Comparison of ENCODE assay signal across 18 cellular contexts in the genomic region with DNA sequence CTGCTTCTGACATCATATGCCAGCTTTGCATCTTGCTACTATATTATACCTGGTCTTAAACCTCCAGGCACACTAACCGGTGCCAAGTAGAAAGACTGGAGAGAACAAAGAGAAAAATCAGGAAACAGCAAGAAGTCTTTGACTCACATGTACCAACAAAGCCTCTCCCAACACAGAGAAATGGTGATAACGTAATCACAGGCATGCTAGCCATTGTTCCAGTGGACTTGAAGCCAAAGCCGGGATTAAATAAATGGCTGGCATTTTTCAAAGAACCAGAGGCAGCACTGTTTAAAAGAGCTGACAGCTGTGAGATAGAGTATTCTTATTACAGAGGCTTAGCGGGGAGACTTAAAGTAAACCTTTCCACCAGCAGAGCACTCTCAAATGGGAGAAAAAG.
DNase-seq lines count a peak whose midpoint lies in the region; ATAC-seq, FAIRE-seq and TF ChIP-seq lines count a peak whose summit lies in the region.
"Had no signal": no experiment of that assay in that cellular context is flagged by ENCODE, and none has a peak within 500 bp of the region (broad histone marks: within the 10 kb centered on the region; RNA-seq: fewer than 3 reads in every experiment).

No MANE protein-coding gene starts in this region.

- no peaks in the 10 kb centered on the region for H3K79me2 ChIP-seq in H1 (ENCODE audit: control insufficient read depth in 1 of 2, insufficient read depth in 2 of 2, low read length in 2 of 2)

- H3K14ac ChIP-seq in H1 (ENCODE audit: insufficient read length), result no peak overlapping the region

- H2AK5ac ChIP-seq in H1 (ENCODE audit: low read depth, low read length), result peak overlapping the region; percentile 20; the same call in 1 of the 2 replicates

- POLR2A ChIA-PET in H1 (lab: Charles Lee; ENCODE audit: partially characterized antibody), result no interaction called here
- POLR2A ChIA-PET in activated CD8-positive, alpha-beta T cell treated with anti-CD3 and anti-CD28 coated beads, Interleukin-2, amount 10 ng/mL, durations not matched to agents 7 days and 5 days (lab: Charles Lee), result no interaction called here

- H4K5ac ChIP-seq in H1 (ENCODE audit: insufficient read length, low read depth, low read length), result no peak overlapping the region

- H3K27ac ChIP-seq in H1 (ENCODE audit: low read depth, low read length) (no peak overlapping the region), muscle layer of colon (ENCODE audit: low read depth, low read length) (peak overlapping the region; percentile 35)
- H3K27ac ChIP-seq: spleen, uterus had no signal

- no peak overlapping the region for H3K56ac ChIP-seq in H1 (replicated peaks; ENCODE audit: insufficient read length, low read depth, low read length)

- no peaks in the 10 kb centered on the region; the same call in 1 of the 2 replicates for H3K23me2 ChIP-seq in H1 (ENCODE audit: low read depth, low read length)

- H3K4me3 ChIP-seq in H1 (ENCODE audit: extremely low read depth in 1 of 4, insufficient read depth in 2 of 4, low read depth in 3 of 4, low read length in 4 of 4), result no peak overlapping the region
- H3K4me3 ChIP-seq in muscle layer of colon (ENCODE audit: low read depth in 1 of 2, low read length in 2 of 2), result no peak overlapping the region
- H3K4me3 ChIP-seq: spleen, uterus had no signal

- no peaks in the 10 kb centered on the region for H4K20me1 ChIP-seq in H1 (replicated peaks in 1 of 2; ENCODE audit: control insufficient read depth in 1 of 2, insufficient read depth in 2 of 2, low read length in 2 of 2)

- no peak overlapping the region for H3K18ac ChIP-seq in H1 (ENCODE audit: extremely low read depth, low read length)

- H3K27me3 ChIP-seq in H1 (replicated peaks in 1 of 4; ENCODE audit: control insufficient read depth in 3 of 4, extremely low read depth in 1 of 4, insufficient read depth in 3 of 4, low read length in 3 of 4) (no peaks in the 10 kb centered on the region), muscle layer of colon (ENCODE audit: control insufficient read depth in 1 of 2, insufficient read depth in 2 of 2, low read length in 2 of 2) (no peaks in the 10 kb centered on the region)
- H3K27me3 ChIP-seq: uterus had no signal

- TF ChIP-seq POLR2A in H1 (IDR thresholded peaks at IDR 0.05; ENCODE audit: control extremely low read depth in 1 of 2, low read depth in 2 of 2, low read length in 2 of 2), result no peak

- H3K27ac Mint-ChIP-seq in activated CD8-positive, alpha-beta T cell treated with anti-CD3 and anti-CD28 coated beads, Interleukin-2, amount 10 ng/mL, durations not matched to agents 7 days and 5 days, result no peak overlapping the region
- H3K27ac Mint-ChIP-seq: CD8-positive, alpha-beta T cell; immature natural killer cell had no signal

- no peak overlapping the region for H3K9ac ChIP-seq in H1 (replicated peaks in 1 of 4; ENCODE audit: extremely low read depth in 1 of 4, low read depth in 3 of 4, low read length in 3 of 4)
- H3K9ac ChIP-seq in muscle layer of colon (ENCODE audit: low read length), result no peak overlapping the region

- no peak overlapping the region for H2BK15ac ChIP-seq in H1 (ENCODE audit: low read length)

- H2BK12ac ChIP-seq in H1 (ENCODE audit: low read depth, low read length), result no peak overlapping the region

- H3K79me1 ChIP-seq in H1 (ENCODE audit: low read depth, low read length), result no peaks in the 10 kb centered on the region

- H3K36me3 ChIP-seq in H1 (ENCODE audit: control insufficient read depth in 2 of 4, insufficient read depth in 4 of 4, low read length in 3 of 4) (no peaks in the 10 kb centered on the region), muscle layer of colon (ENCODE audit: insufficient read depth, low read length) (no peaks in the 10 kb centered on the region)
- H3K36me3 ChIP-seq: spleen, uterus had no signal

- 0 out of 2 replicates have a peak overlapping the region, but pooled peaks have one; percentile 64 for H2BK20ac ChIP-seq in H1 (ENCODE audit: low read length)

- H3K4me1 Mint-ChIP-seq in activated CD8-positive, alpha-beta T cell treated with anti-CD3 and anti-CD28 coated beads, Interleukin-2, amount 10 ng/mL, durations not matched to agents 7 days and 5 days (ENCODE audit: low read depth), result no peaks in the 10 kb centered on the region
- H3K4me1 Mint-ChIP-seq: immature natural killer cell had no signal

- no peak overlapping the region for H3K4ac ChIP-seq in H1 (replicated peaks; ENCODE audit: insufficient read length, low read depth, low read length)

- CTCF ChIA-PET in H1 (lab: Charles Lee; ENCODE audit: partially characterized antibody), result interaction anchor here (2.2 kb wide), 1 partner anchor 10 kb away, joined by 10 read pairs; no protein-coding TSS in a partner anchor
- CTCF ChIA-PET in activated CD8-positive, alpha-beta T cell treated with anti-CD3 and anti-CD28 coated beads, Interleukin-2, amount 10 ng/mL, durations not matched to agents 7 days and 5 days (lab: Charles Lee), result no interaction called here

- no peak overlapping the region for H3K23ac ChIP-seq in H1 (ENCODE audit: insufficient read length)

- TF ChIP-seq RAD21 in H1 (IDR thresholded peaks at IDR 0.05 in 1 of 2, conservative IDR thresholded peaks at IDR 0.05 in 1 of 2; ENCODE audit: low read depth in 2 of 2, low read length in 2 of 2), result no peak

- no peak overlapping the region for H3K4me3 Mint-ChIP-seq in activated CD8-positive, alpha-beta T cell treated with anti-CD3 and anti-CD28 coated beads, Interleukin-2, amount 10 ng/mL, durations not matched to agents 7 days and 5 days
- H3K4me3 Mint-ChIP-seq: CD8-positive, alpha-beta T cell; immature natural killer cell had no signal

- H3K9me3 ChIP-seq in H1 (ENCODE audit: insufficient read depth in 2 of 2, low read depth in 1 of 2, low read length in 1 of 2) (peaks cover 3 to 4% of the 10 kb centered on the region in 2 experiments; a peak in 2 of 4 replicates), muscle layer of colon (ENCODE audit: low read length) (no peaks in the 10 kb centered on the region)
- H3K9me3 ChIP-seq: uterus had no signal

- DNase-seq in ELF-1 (ENCODE audit: low read depth, low spot score) (peak; percentile 31), NCI-H524 treated with DMSO at 0.1 percent for 48 hours (lab: John Stamatoyannopoulos, UW) (peak; percentile 59), H1 (ENCODE audit: low read depth in 1 of 2, low spot score in 2 of 2) (no peak), T-helper 1 cell (no peak), NK-92 (lab: John Stamatoyannopoulos, UW; ENCODE audit: unreplicated experiment) (no peak)
- DNase-seq in activated CD8-positive, alpha-beta T cell treated with anti-CD3 and anti-CD28 coated beads, Interleukin-2, amount 10 ng/mL, durations not matched to agents 7 days and 5 days, result no peak
- DNase-seq: activated gamma-delta T cell; CD8-positive, alpha-beta T cell; effector CD8-positive, alpha-beta T cell; immature natural killer cell; MM.1S; NCI-H2029 treated with DMSO at 0.1 percent for 48 hours; SHP77; spleen; T-helper 2 cell; uterus had no signal

- no peaks in the 10 kb centered on the region for H3K36me3 Mint-ChIP-seq in activated CD8-positive, alpha-beta T cell treated with anti-CD3 and anti-CD28 coated beads, Interleukin-2, amount 10 ng/mL, durations not matched to agents 7 days and 5 days (ENCODE audit: low read depth)
- H3K36me3 Mint-ChIP-seq: CD8-positive, alpha-beta T cell; immature natural killer cell had no signal

- H3K4me1 ChIP-seq in H1 (replicated peaks in 1 of 4; ENCODE audit: control insufficient read depth in 3 of 4, insufficient read depth in 4 of 4, low read length in 3 of 4) (peaks cover 0 to 7% (median 5%) of the 10 kb centered on the region in 4 experiments; a peak in 4 of 7 replicates), muscle layer of colon (ENCODE audit: insufficient read depth, low read length) (peaks cover 18% of the 10 kb centered on the region)
- H3K4me1 ChIP-seq: spleen, uterus had no signal

- 82% methylated on average over 4 of the region's 4 CpGs; no CpG with 5 or more reads in 1 of the 2 experiments for WGBS in H1 (ENCODE audit: extremely low coverage in 1 of 2, insufficient coverage in 1 of 2, insufficient read length in 1 of 2, insufficient replicate concordance in 2 of 2, low coverage in 1 of 2, low lambda C conversion rate in 2 of 2, missing lambda C conversion rate in 1 of 2), 2 experiments

- H2BK120ac ChIP-seq in H1 (replicated peaks; ENCODE audit: low read depth, low read length), result no peak overlapping the region

- H3K4me2 ChIP-seq in H1 (ENCODE audit: insufficient read depth in 1 of 2, low read depth in 2 of 2, low read length in 2 of 2), result no peak overlapping the region

- TF ChIP-seq CTCF in H1 (IDR thresholded peaks at IDR 0.05; ENCODE audit: control extremely low read depth in 1 of 3, insufficient read depth in 1 of 3, low read depth in 1 of 3, low read length in 3 of 3), result no peak

- no peak for ATAC-seq in activated CD8-positive, alpha-beta T cell treated with anti-CD3 and anti-CD28 coated beads, Interleukin-2, amount 10 ng/mL, durations not matched to agents 7 days and 5 days
- no peak for ATAC-seq in HG02973 (IDR thresholded peaks at IDR 0.05; ENCODE audit: unreplicated experiment)
- ATAC-seq: CD8-positive, alpha-beta T cell had no signal

- H4K91ac ChIP-seq in H1 (replicated peaks; ENCODE audit: insufficient read length, low read length), result no peak overlapping the region

- H3K9me3 Mint-ChIP-seq in activated CD8-positive, alpha-beta T cell treated with anti-CD3 and anti-CD28 coated beads, Interleukin-2, amount 10 ng/mL, durations not matched to agents 7 days and 5 days (ENCODE audit: insufficient read depth), result no peaks in the 10 kb centered on the region
- H3K9me3 Mint-ChIP-seq: CD8-positive, alpha-beta T cell; immature natural killer cell had no signal

- H4K8ac ChIP-seq in H1 (ENCODE audit: extremely low read depth, insufficient read depth, low read length), result no peak overlapping the region

- no peak overlapping the region for H2BK5ac ChIP-seq in H1 (ENCODE audit: low read depth, low read length)

- H3K27me3 Mint-ChIP-seq in activated CD8-positive, alpha-beta T cell treated with anti-CD3 and anti-CD28 coated beads, Interleukin-2, amount 10 ng/mL, durations not matched to agents 7 days and 5 days (ENCODE audit: low read depth), result peaks cover 4% of the 10 kb centered on the region

- H2AFZ ChIP-seq in H1 (ENCODE audit: low read length), result no peak overlapping the region

- FAIRE-seq in H1 (lab: Jason Lieb, UNC), result no peak

- no peak for TF ChIP-seq EP300 in H1 (IDR thresholded peaks at IDR 0.05; ENCODE audit: borderline replicate concordance in 1 of 2, low read depth in 2 of 2, low read length in 2 of 2)

TF ChIP-seq in H1, 55 proteins besides CTCF, POLR2A, EP300 and RAD21:
- TF ChIP-seq RFX5 (IDR thresholded peaks at IDR 0.05; ENCODE audit: borderline replicate concordance, low read depth, low read length) (no peak), HDAC6 (IDR thresholded peaks at IDR 0.05; ENCODE audit: low read depth, low read length) (no peak), SP2 (IDR thresholded peaks at IDR 0.05; ENCODE audit: low read length) (no peak), TAF1 (IDR thresholded peaks at IDR 0.05; ENCODE audit: low read depth, low read length) (no peak)

Comparison
In these comparisons a context has a peak if more than half of its experiments do, and no peak if none do; other contexts are left out.
1. DNase-seq: peak in ELF-1 (single experiment) and NCI-H524 treated with DMSO at 0.1 percent for 48 hours (single experiment); none in H1 (0 of 2), activated CD8-positive, alpha-beta T cell treated with anti-CD3 and anti-CD28 coated beads, Interleukin-2, amount 10 ng/mL, durations not matched to agents 7 days and 5 days (single experiment), T-helper 1 cell (0 of 5) and NK-92 (single experiment).